In genomic region chr3:10917176-10917575, GRCh38 we compare ENCODE assay signal across 29 cellular contexts.
DNase-seq lines count a peak whose midpoint lies in the region; ATAC-seq, FAIRE-seq and TF ChIP-seq lines count a peak whose summit lies in the region.
"Had no signal": no experiment of that assay in that cellular context is flagged by ENCODE, and none has a peak within 500 bp of the region (broad histone marks: within the 10 kb centered on the region; RNA-seq: fewer than 3 reads in every experiment).

No MANE protein-coding gene starts in this region.

- no peaks in the 10 kb centered on the region for H3K36me3 ChIP-seq in HCT116 (ENCODE audit: control insufficient read depth in 1 of 2, insufficient read depth in 2 of 2, low read length in 2 of 2)
- no peaks in the 10 kb centered on the region for H3K36me3 ChIP-seq in RWPE2 (ENCODE audit: low read depth)
- H3K36me3 ChIP-seq in BE2C, result no peaks in the 10 kb centered on the region
- H3K36me3 ChIP-seq: spleen, suprapubic skin had no signal

- no peak for ATAC-seq in HCT116
- ATAC-seq in RWPE2 (ENCODE audit: low read depth), result peak; percentile 75
- ATAC-seq: activated T-cell treated with anti-CD3 and anti-CD28 coated beads, Interleukin-2, amount 50 U/mL, for 72 hours; K562; left lobe of liver; naive thymus-derived CD4-positive, alpha-beta T cell; stimulated activated naive B cell treated with anti-CD40 and anti-IgM and Interleukin-4, amounts not matched to agents 10 μg/mL and 1 μg/mL and 100 μg/mL, for 72 hours had no signal

- intact Hi-C loops in HCT116 (cut with micrococcal nuclease), result no loop called here

- no peak for TF ChIP-seq POLR2A in HCT116 (IDR thresholded peaks at IDR 0.05; ENCODE audit: borderline replicate concordance, extremely low read depth, insufficient read depth, insufficient read length)

- no peak for FAIRE-seq in GM19239 (lab: Jason Lieb, UNC)
- FAIRE-seq: endothelial cell of umbilical vein, K562 had no signal

- DNase-seq in HCT116 (ENCODE audit: low read depth, low spot score), result no peak
- no peak for DNase-seq in RWPE2 (ENCODE audit: low spot score)
- peak; percentile 36 for DNase-seq in fibroblast of the aortic adventitia (ENCODE audit: low read depth)
- no peak for DNase-seq in GM19239 (ENCODE audit: insufficient read length, low spot score)
- DNase-seq in BE2C, result no peak
- DNase-seq in activated CD8-positive, alpha-beta memory T cell treated with anti-CD3 and anti-CD28 coated beads for 24 hours, result no peak
- DNase-seq in stimulated activated CD8-positive, alpha-beta memory T cell treated with anti-CD3 and anti-CD28 coated beads, Interleukin-4, amount 100 ng/mL, for 48 hours, result no peak
- DNase-seq: activated naive CD4-positive, alpha-beta T cell treated with Interleukin-2 at 50 U/mL for 16 hours; activated T-cell treated with anti-CD3 and anti-CD28 coated beads, Interleukin-2, amount 50 U/mL, for 72 hours; AML-193; amniotic stem cell; CD8-positive, alpha-beta memory T cell; central memory CD4-positive, alpha-beta T cell; DMS153; dorsolateral prefrontal cortex; GF-D8; naive thymus-derived CD4-positive, alpha-beta T cell; NCI-H1436; NCI-H82; occipital lobe; SHP77 treated with DMSO at 0.1 percent for 48 hours; spleen; stimulated activated CD4-positive, alpha-beta T cell treated with anti-CD3 and anti-CD28 coated beads, Interleukin-4, amount 100 ng/mL, for 1 hour; stimulated activated naive B cell treated with anti-CD40 and anti-IgM and Interleukin-4, amounts not matched to agents 10 μg/mL and 1 μg/mL and 100 μg/mL, for 72 hours; T-helper 1 cell had no signal

- no peaks in the 10 kb centered on the region for H3K9me3 ChIP-seq in HCT116 (ENCODE audit: control insufficient read depth in 1 of 2, insufficient read depth in 1 of 2, low read depth in 1 of 2, low read length in 2 of 2)
- H3K9me3 ChIP-seq in RWPE2 (ENCODE audit: severe bottlenecking), result no peaks in the 10 kb centered on the region
- no peaks in the 10 kb centered on the region for H3K9me3 ChIP-seq in BE2C
- H3K9me3 ChIP-seq: suprapubic skin had no signal

- H3K79me2 ChIP-seq in HCT116 (ENCODE audit: insufficient read depth, low read length), result no peaks in the 10 kb centered on the region

- BruUV-seq in HCT116 (replicated peaks; lab: Mats Ljungman, UMichigan), result no TSS peak

- peak overlapping the region; percentile 15; the same call in 1 of the 2 replicates for H3K4me2 ChIP-seq in HCT116 (ENCODE audit: low read length)

- H2AFZ ChIP-seq in HCT116 (ENCODE audit: low read depth, low read length, poor library complexity, severe bottlenecking), result no peak overlapping the region

- H3K4me1 ChIP-seq in HCT116 (ENCODE audit: control insufficient read depth in 1 of 2, insufficient read depth in 2 of 2, low read length in 2 of 2) (peaks cover 0 to 7% of the 10 kb centered on the region in 2 experiments; a peak in 1 of 4 replicates), RWPE2 (ENCODE audit: insufficient read depth, poor library complexity, severe bottlenecking) (no peaks in the 10 kb centered on the region), BE2C (no peaks in the 10 kb centered on the region)
- H3K4me1 ChIP-seq: spleen, suprapubic skin had no signal

- H3K27me3 ChIP-seq in HCT116 (ENCODE audit: insufficient read depth, low read length) (peaks cover 18% of the 10 kb centered on the region), RWPE2 (ENCODE audit: insufficient read depth, poor library complexity, severe bottlenecking) (no peaks in the 10 kb centered on the region), BE2C (no peaks in the 10 kb centered on the region)
- H3K27me3 ChIP-seq: dorsolateral prefrontal cortex had no signal

- no peak overlapping the region for H3K9ac ChIP-seq in HCT116 (ENCODE audit: low read length)

- CTCF ChIA-PET in HCT116 (lab: Charles Lee), result no interaction called here

- POLR2A ChIA-PET in HCT116 (lab: Charles Lee), result no interaction called here

- TF ChIP-seq CTCF in HCT116 (IDR thresholded peaks at IDR 0.05 in 2 of 3, conservative IDR thresholded peaks at IDR 0.05 in 1 of 3; ENCODE audit: borderline replicate concordance in 1 of 3, insufficient read depth in 1 of 3, low read depth in 2 of 3, low read length in 2 of 3), result no peak
- no peak for TF ChIP-seq CTCF in RWPE2 (IDR thresholded peaks at IDR 0.05; ENCODE audit: poor library complexity, severe bottlenecking)
- no peak for TF ChIP-seq CTCF in fibroblast of the aortic adventitia (IDR thresholded peaks at IDR 0.05; ENCODE audit: insufficient read depth, low read length)
- TF ChIP-seq CTCF in BE2C (IDR thresholded peaks at IDR 0.05; ENCODE audit: low read depth, low read length), result no peak

- no peak for TF ChIP-seq RAD21 in HCT116 (IDR thresholded peaks at IDR 0.05; ENCODE audit: low read depth)

- H3K9me2 ChIP-seq in HCT116 (ENCODE audit: insufficient read depth), result no peaks in the 10 kb centered on the region

- no peaks in the 10 kb centered on the region for H4K20me1 ChIP-seq in HCT116 (ENCODE audit: insufficient read depth)

- RAD21 ChIA-PET in HCT116 (lab: Charles Lee; ENCODE audit: low non-redundant PET in 1 of 2, low total read pairs in 2 of 2, uncharacterized antibody in 2 of 2, unreplicated experiment in 2 of 2), result no interaction called here

- no peak overlapping the region for H3K27ac ChIP-seq in HCT116 (ENCODE audit: low read depth, low read length)
- no peak overlapping the region for H3K27ac ChIP-seq in RWPE2 (ENCODE audit: poor library complexity, severe bottlenecking)
- H3K27ac ChIP-seq: dorsolateral prefrontal cortex, spleen, suprapubic skin had no signal

- H3K4me3 ChIP-seq in HCT116 (replicated peaks in 1 of 2; ENCODE audit: low read depth in 1 of 2, low read length in 2 of 2) (no peak overlapping the region), RWPE2 (ENCODE audit: severe bottlenecking) (no peak overlapping the region), fibroblast of the aortic adventitia (ENCODE audit: low read depth, low read length) (no peak overlapping the region), BE2C (ENCODE audit: low read depth, low read length) (no peak overlapping the region)
- H3K4me3 ChIP-seq: dorsolateral prefrontal cortex, K562, spleen, suprapubic skin had no signal

TF ChIP-seq in HCT116, 20 proteins besides CTCF, POLR2A, EP300 and RAD21:
- no peak for TF ChIP-seq JUND (IDR thresholded peaks at IDR 0.05)
- no peak for TF ChIP-seq ELF1 (IDR thresholded peaks at IDR 0.05; ENCODE audit: borderline replicate concordance, low read depth)
- TF ChIP-seq EGR1 (IDR thresholded peaks at IDR 0.05; ENCODE audit: low read depth), result no peak
- no peak for TF ChIP-seq ATF3 (IDR thresholded peaks at IDR 0.05)
- TF ChIP-seq EZH2 (IDR thresholded peaks at IDR 0.05), result no peak
